ENCODE assay signal across 8 cellular contexts in genomic region chr3:71724584-71725278, GRCh38. TPM values are rescaled to one million over a fixed set of nuclear protein-coding genes. Genes with fewer than 3 reads are reported as not detected.
A peak's percentile ranks its signal among the peaks of the same experiment; 100 is the strongest.
DNase-seq lines count a peak whose midpoint lies in the region; ATAC-seq, FAIRE-seq and TF ChIP-seq lines count a peak whose summit lies in the region.

No MANE protein-coding gene starts in this region.

- no peaks in the 10 kb centered on the region for H3K36me3 ChIP-seq in kidney (ENCODE audit: control insufficient read depth in 1 of 2, insufficient read depth in 2 of 2, low read length in 2 of 2)

- H3K36me3 Mint-ChIP-seq in MCF 10A (ENCODE audit: insufficient read depth, unreplicated experiment) = no peaks in the 10 kb centered on the region

- FAIRE-seq in GM12892 (lab: Jason Lieb, UNC) = peak; percentile 84
- no peak for FAIRE-seq in kidney (lab: Jason Lieb, UNC)

- CTCF ChIA-PET in MCF 10A (lab: Yijun Ruan, JAX) = interaction anchor here (0.7 to 2.1 kb wide), 12 partner anchors 9 to 1256 kb away, joined by 3 to 12 read pairs (median 3); no protein-coding TSS in a partner anchor

- in situ Hi-C loops in SK-MEL-5 (cut with HindIII; ENCODE audit: low pct_unique_long_range_greater_than_20kb, low sequenced_read_pairs) = no loop called here

- DNase-seq in GM12892 (ENCODE audit: insufficient read length) (peak; percentile 34), SK-MEL-5 (ENCODE audit: low read depth, low spot score) (peak; percentile 9), MCF 10A (ENCODE audit: unreplicated experiment) (peak; percentile 17), kidney (peak; percentile 80), DMS153 treated with DMSO at 0.1 percent for 48 hours (lab: John Stamatoyannopoulos, UW; ENCODE audit: unreplicated experiment) (no peak)
- DNase-seq in stimulated activated CD4-positive, alpha-beta T cell treated with anti-CD3 and anti-CD28 coated beads, Interleukin-2, amount 100 ng/mL, for 24 hours = peak; percentile 48 to 50

- H3K4me3 ChIP-seq in kidney (ENCODE audit: low read length in 2 of 2) = peak overlapping the region; percentile 60 to 85

- H3K27ac Mint-ChIP-seq in MCF 10A (ENCODE audit: low read depth, unreplicated experiment) = no peak overlapping the region

- TF ChIP-seq CTCF in MCF 10A (IDR thresholded peaks at IDR 0.05; ENCODE audit: unreplicated experiment) = no peak
- no peak for TF ChIP-seq CTCF in kidney (IDR thresholded peaks at IDR 0.05; ENCODE audit: borderline replicate concordance, extremely low read depth, insufficient read depth)

- no TSS peak for BruUV-seq in MCF 10A (replicated peaks; lab: Mats Ljungman, UMichigan)

- H3K9me3 ChIP-seq in kidney (ENCODE audit: control insufficient read depth in 1 of 2, low read length in 2 of 2) = no peaks in the 10 kb centered on the region

- peak overlapping the region; percentile 5 to 71 for H3K9ac ChIP-seq in kidney (ENCODE audit: low read length in 2 of 2)

- peak overlapping the region; percentile 77 for H3K4me3 Mint-ChIP-seq in MCF 10A (ENCODE audit: unreplicated experiment)

- POLR2A ChIA-PET in MCF 10A (lab: Yijun Ruan, JAX) = interaction anchor here (1.0 to 1.5 kb wide), 5 partner anchors 11 to 134 kb away, joined by 3 to 5 read pairs (median 4); no protein-coding TSS in a partner anchor

- H3K27me3 Mint-ChIP-seq in MCF 10A (ENCODE audit: insufficient read depth, unreplicated experiment) = no peaks in the 10 kb centered on the region

- peaks cover 0 to 10% of the 10 kb centered on the region in 2 donors for H3K4me1 ChIP-seq in kidney (ENCODE audit: control insufficient read depth in 1 of 2, insufficient read depth in 1 of 2, low read depth in 1 of 2, low read length in 2 of 2)

- H3K9me3 Mint-ChIP-seq in MCF 10A (ENCODE audit: unreplicated experiment) = no peaks in the 10 kb centered on the region

- peak overlapping the region in 1 of 2 donors; percentile 55 for H3K27ac ChIP-seq in kidney (ENCODE audit: low read depth in 2 of 2, low read length in 2 of 2)

- no peaks in the 10 kb centered on the region for H3K4me1 Mint-ChIP-seq in MCF 10A (ENCODE audit: insufficient read depth, unreplicated experiment)

- ATAC-seq in HG02642 (IDR thresholded peaks at IDR 0.05; ENCODE audit: poor library complexity, unreplicated experiment) (peak; percentile 49), GM21786 (IDR thresholded peaks at IDR 0.05; ENCODE audit: unreplicated experiment) (no peak)

- intact Hi-C loops in MCF 10A (cut with micrococcal nuclease) (loop anchor here (5.0 kb wide), 1 partner anchor 1363 kb away; no protein-coding TSS in a partner anchor), kidney (cut with DNase I) (no loop called here)

- no peak for TF ChIP-seq POLR2A in GM12892 (IDR thresholded peaks at IDR 0.05; ENCODE audit: low read depth, low read length)

RNA-seq across cellular contexts. Expression of gene EIF4E3, which starts 0.5 kb away (rescaled TPM):
- polyA plus RNA-seq in GM12892 (2012; ENCODE audit: missing spikeins) = 1.3 TPM
- 4.1 and 4.4 TPM in 2 replicates for total RNA-seq in SK-MEL-5 (2014; rRNA removed; shearing (Covaris generic))
- polyA plus RNA-seq in SK-MEL-5 (2015; cell fraction: cytosol; rRNA removed) = 8.6 and 10.8 TPM in 2 replicates
- 9.6 and 21.0 TPM in 2 replicates for polyA plus RNA-seq in SK-MEL-5 (2015; cell fraction: nucleus; rRNA removed)
- total RNA-seq in MCF 10A (2022) (4.3 and 7.6 TPM in 2 replicates), kidney (37.1 TPM)
- 10.5 TPM for polyA plus RNA-seq in kidney (ENCODE audit: insufficient read depth, low read depth, low replicate concordance)

RNA-seq across cellular contexts. Expression of gene GPR27, which starts 28.9 kb away (rescaled TPM):
- not detected for polyA plus RNA-seq in GM12892 (2012; ENCODE audit: missing spikeins)
- 0.66 and 0.93 TPM in 2 replicates for total RNA-seq in SK-MEL-5 (2014; rRNA removed; shearing (Covaris generic))
- 2.3 and 2.9 TPM in 2 replicates for polyA plus RNA-seq in SK-MEL-5 (2015; cell fraction: cytosol; rRNA removed)
- polyA plus RNA-seq in SK-MEL-5 (2015; cell fraction: nucleus; rRNA removed) = 0.22 and 0.44 TPM in 2 replicates
- 4.4 and 6.3 TPM in 2 replicates for total RNA-seq in MCF 10A (2022)
- total RNA-seq in kidney = 17.9 TPM
- 5.5 TPM for polyA plus RNA-seq in kidney (ENCODE audit: insufficient read depth, low read depth, low replicate concordance)
